ENCODE assay signal across 12 cellular contexts in genomic region chr1:168907053-168907452, GRCh38.
A peak's percentile ranks its signal among the peaks of the same experiment; 100 is the strongest.
DNase-seq lines count a peak whose midpoint lies in the region; ATAC-seq lines count a peak whose summit lies in the region.
"Had no signal": no experiment of that assay in that cellular context is flagged by ENCODE, and none has a peak within 500 bp of the region (broad histone marks: within the 10 kb centered on the region; RNA-seq: fewer than 3 reads in every experiment).

No MANE protein-coding gene starts in this region.

- DNase-seq in DMS153 treated with DMSO at 0.1 percent for 48 hours (lab: John Stamatoyannopoulos, UW; ENCODE audit: unreplicated experiment) (peak; percentile 81), NCI-H2029 treated with DMSO at 0.1 percent for 48 hours (lab: John Stamatoyannopoulos, UW) (peak; percentile 35), renal cortical epithelial cell (ENCODE audit: low read depth) (peak; percentile 50), iPS-NIHi11 (ENCODE audit: low spot score) (no peak), HuH-7.5 (ENCODE audit: low spot score) (no peak)
- DNase-seq: heart left ventricle; MV-4-11; NCI-H2171; stimulated activated naive CD8-positive, alpha-beta T cell treated with anti-CD3 and anti-CD28 coated beads, Interleukin-15, amount 100 ng/mL, for 72 hours had no signal

- peak; percentile 96 for ATAC-seq in esophagus mucosa
- no peak for ATAC-seq in GM19023 (IDR thresholded peaks at IDR 0.05; ENCODE audit: unreplicated experiment)
- no peak for ATAC-seq in HG03520 (IDR thresholded peaks at IDR 0.05; ENCODE audit: unreplicated experiment)
- ATAC-seq: stimulated activated naive CD8-positive, alpha-beta T cell treated with anti-CD3 and anti-CD28 coated beads, Interleukin-15, amount 100 ng/mL, for 72 hours had no signal

Comparison
In these comparisons a context has a peak if more than half of its experiments do, and no peak if none do; other contexts are left out.
1. DNase-seq: peak in DMS153 treated with DMSO at 0.1 percent for 48 hours (single experiment), NCI-H2029 treated with DMSO at 0.1 percent for 48 hours (single experiment) and renal cortical epithelial cell (single experiment); none in iPS-NIHi11 (single experiment) and HuH-7.5 (single experiment).